12 cellular contexts compared by ENCODE assay signal in genomic region chr17:77516902-77517301, GRCh38.
A peak's percentile ranks its signal among the peaks of the same experiment; 100 is the strongest.
DNase-seq lines count a peak whose midpoint lies in the region; ATAC-seq and TF ChIP-seq lines count a peak whose summit lies in the region.
"Had no signal": no experiment of that assay in that cellular context is flagged by ENCODE, and none has a peak within 500 bp of the region (broad histone marks: within the 10 kb centered on the region; RNA-seq: fewer than 3 reads in every experiment).

No MANE protein-coding gene starts in this region.

- ATAC-seq in HCT116, result peak; percentile 30; the same call in 1 of the 2 replicates
- ATAC-seq in activated CD8-positive, alpha-beta memory T cell treated with anti-CD3 and anti-CD28 coated beads, Interleukin-2, amount 10 ng/mL, durations not matched to agents 7 days and 5 days, result peak; percentile 58
- no peak for ATAC-seq in HG03354 (IDR thresholded peaks at IDR 0.05; ENCODE audit: poor library complexity, severe bottlenecking, unreplicated experiment)
- ATAC-seq in Right ventricle myocardium superior (ENCODE audit: poor library complexity), result no peak

- no peaks in the 10 kb centered on the region for H3K36me3 Mint-ChIP-seq in CD14-positive monocyte
- peaks cover under 1% of the 10 kb centered on the region for H3K36me3 Mint-ChIP-seq in activated CD8-positive, alpha-beta memory T cell treated with anti-CD3 and anti-CD28 coated beads, Interleukin-2, amount 10 ng/mL, durations not matched to agents 7 days and 5 days
- H3K36me3 Mint-ChIP-seq: mesothelial cell of epicardium had no signal

- no peaks in the 10 kb centered on the region for H4K20me1 ChIP-seq in HCT116 (ENCODE audit: insufficient read depth)

- DNase-seq in CD14-positive monocyte (ENCODE audit: low spot score) (peak; percentile 13), HCT116 (ENCODE audit: low read depth, low spot score) (no peak), iris pigment epithelial cell (ENCODE audit: low read depth) (peak; percentile 96), NCI-H1092 treated with DMSO at 0.1 percent for 48 hours (lab: John Stamatoyannopoulos, UW) (no peak), DMS153 treated with DMSO at 0.1 percent for 48 hours (lab: John Stamatoyannopoulos, UW; ENCODE audit: unreplicated experiment) (no peak), Right ventricle myocardium superior (no peak)
- no peak for DNase-seq in activated CD8-positive, alpha-beta memory T cell treated with anti-CD3 and anti-CD28 coated beads, Interleukin-2, amount 10 ng/mL, durations not matched to agents 7 days and 5 days
- DNase-seq: DMS 273 treated with DMSO at 0.1 percent for 48 hours, NCI-H2227 treated with DMSO at 0.1 percent for 48 hours had no signal

- H3K27me3 Mint-ChIP-seq in CD14-positive monocyte (ENCODE audit: low read depth in 3 of 3), result peaks cover 4 to 12% (median 7%) of the 10 kb centered on the region in 3 donors
- H3K27me3 Mint-ChIP-seq in activated CD8-positive, alpha-beta memory T cell treated with anti-CD3 and anti-CD28 coated beads, Interleukin-2, amount 10 ng/mL, durations not matched to agents 7 days and 5 days, result no peaks in the 10 kb centered on the region

- TF ChIP-seq POLR2A in HCT116 (IDR thresholded peaks at IDR 0.05; ENCODE audit: borderline replicate concordance, extremely low read depth, insufficient read depth, insufficient read length), result no peak

- RAD21 ChIA-PET in HCT116 (lab: Charles Lee; ENCODE audit: low non-redundant PET in 1 of 2, low total read pairs in 2 of 2, uncharacterized antibody in 2 of 2, unreplicated experiment in 2 of 2), result no interaction called here

- H3K9me2 ChIP-seq in HCT116 (ENCODE audit: insufficient read depth), result no peaks in the 10 kb centered on the region

- no peak for TF ChIP-seq RAD21 in HCT116 (IDR thresholded peaks at IDR 0.05; ENCODE audit: low read depth)

- intact Hi-C loops in CD14-positive monocyte (cut with micrococcal nuclease) (no loop called here), HCT116 (cut with micrococcal nuclease) (no loop called here), Right ventricle myocardium superior (cut with DNase I) (no loop called here)

- H3K4me1 Mint-ChIP-seq in CD14-positive monocyte, result peaks cover under 1% of the 10 kb centered on the region
- peaks cover 5% of the 10 kb centered on the region for H3K4me1 Mint-ChIP-seq in activated CD8-positive, alpha-beta memory T cell treated with anti-CD3 and anti-CD28 coated beads, Interleukin-2, amount 10 ng/mL, durations not matched to agents 7 days and 5 days
- H3K4me1 Mint-ChIP-seq: mesothelial cell of epicardium had no signal

- POLR2A ChIA-PET in HCT116 (lab: Charles Lee), result no interaction called here

- no peak overlapping the region for H3K27ac ChIP-seq in HCT116 (ENCODE audit: low read depth, low read length)
- H3K27ac ChIP-seq: skin epidermis had no signal

- CTCF ChIA-PET in HCT116 (lab: Charles Lee), result no interaction called here
- CTCF ChIA-PET in activated CD8-positive, alpha-beta memory T cell treated with anti-CD3 and anti-CD28 coated beads, Interleukin-2, amount 10 ng/mL, durations not matched to agents 7 days and 5 days (lab: Charles Lee), result interaction anchor here (1.1 kb wide), 1 partner anchor 18 kb away, joined by 4 read pairs; no protein-coding TSS in a partner anchor

- no peak overlapping the region for H2AFZ ChIP-seq in HCT116 (ENCODE audit: low read depth, low read length, poor library complexity, severe bottlenecking)

- H3K27me3 ChIP-seq in HCT116 (ENCODE audit: insufficient read depth, low read length), result no peaks in the 10 kb centered on the region

- TF ChIP-seq CTCF in CD14-positive monocyte (IDR thresholded peaks at IDR 0.05) (no peak), HCT116 (IDR thresholded peaks at IDR 0.05 in 2 of 3, conservative IDR thresholded peaks at IDR 0.05 in 1 of 3; ENCODE audit: borderline replicate concordance in 1 of 3, insufficient read depth in 1 of 3, low read depth in 2 of 3, low read length in 2 of 3) (no peak)

- no peaks in the 10 kb centered on the region for H3K79me2 ChIP-seq in HCT116 (ENCODE audit: insufficient read depth, low read length)

- no TSS peak for BruUV-seq in HCT116 (replicated peaks; lab: Mats Ljungman, UMichigan)

- 0 out of 4 replicates have a peak, but pooled peaks cover 0 to 1% of the 10 kb centered on the region in 2 experiments for H3K9me3 ChIP-seq in HCT116 (ENCODE audit: control insufficient read depth in 1 of 2, insufficient read depth in 1 of 2, low read depth in 1 of 2, low read length in 2 of 2)

- peaks cover 0 to 13% (median 1%) of the 10 kb centered on the region in 7 donors for H3K9me3 Mint-ChIP-seq in CD14-positive monocyte
- peaks cover under 1% of the 10 kb centered on the region for H3K9me3 Mint-ChIP-seq in activated CD8-positive, alpha-beta memory T cell treated with anti-CD3 and anti-CD28 coated beads, Interleukin-2, amount 10 ng/mL, durations not matched to agents 7 days and 5 days (ENCODE audit: low read depth)

- H3K4me3 Mint-ChIP-seq in CD14-positive monocyte, result no peak overlapping the region
- no peak overlapping the region for H3K4me3 Mint-ChIP-seq in activated CD8-positive, alpha-beta memory T cell treated with anti-CD3 and anti-CD28 coated beads, Interleukin-2, amount 10 ng/mL, durations not matched to agents 7 days and 5 days
- H3K4me3 Mint-ChIP-seq: mesothelial cell of epicardium had no signal

- H3K9ac ChIP-seq in HCT116 (ENCODE audit: low read length), result no peak overlapping the region

- no peak overlapping the region for H3K4me3 ChIP-seq in HCT116 (replicated peaks in 1 of 2; ENCODE audit: low read depth in 1 of 2, low read length in 2 of 2)
- H3K4me3 ChIP-seq: skin epidermis had no signal

- peaks cover 0 to 4% of the 10 kb centered on the region in 2 experiments; a peak in 1 of 4 replicates for H3K4me1 ChIP-seq in HCT116 (ENCODE audit: control insufficient read depth in 1 of 2, insufficient read depth in 2 of 2, low read length in 2 of 2)

- no peak overlapping the region for H3K4me2 ChIP-seq in HCT116 (ENCODE audit: low read length)

- peak overlapping the region in 1 of 7 donors; percentile 41 for H3K27ac Mint-ChIP-seq in CD14-positive monocyte
- no peak overlapping the region for H3K27ac Mint-ChIP-seq in activated CD8-positive, alpha-beta memory T cell treated with anti-CD3 and anti-CD28 coated beads, Interleukin-2, amount 10 ng/mL, durations not matched to agents 7 days and 5 days
- H3K27ac Mint-ChIP-seq: mesothelial cell of epicardium had no signal

- H3K36me3 ChIP-seq in HCT116 (ENCODE audit: control insufficient read depth in 1 of 2, insufficient read depth in 2 of 2, low read length in 2 of 2), result no peaks in the 10 kb centered on the region

TF ChIP-seq in HCT116, 20 proteins besides CTCF, POLR2A, EP300 and RAD21:
- no peak for TF ChIP-seq YY1 (IDR thresholded peaks at IDR 0.05; ENCODE audit: extremely low read depth, insufficient replicate concordance, low read depth, low read length)
- TF ChIP-seq SIN3A (IDR thresholded peaks at IDR 0.05; ENCODE audit: low read depth), result no peak
- TF ChIP-seq EZH2phosphoT487 (IDR thresholded peaks at IDR 0.05; ENCODE audit: borderline replicate concordance), result no peak
- TF ChIP-seq CEBPB (IDR thresholded peaks at IDR 0.05; ENCODE audit: low read depth), result no peak
- TF ChIP-seq, protein P1, sequence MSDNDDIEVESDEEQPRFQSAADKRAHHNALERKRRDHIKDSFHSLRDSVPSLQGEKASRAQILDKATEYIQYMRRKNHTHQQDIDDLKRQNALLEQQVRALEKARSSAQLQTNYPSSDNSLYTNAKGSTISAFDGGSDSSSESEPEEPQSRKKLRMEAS (IDR thresholded peaks at IDR 0.05), result no peak
- TF ChIP-seq ZNF274 (IDR thresholded peaks at IDR 0.05; ENCODE audit: low read depth, low read length), result no peak
- TF ChIP-seq JUND (IDR thresholded peaks at IDR 0.05), result no peak
- TF ChIP-seq TCF7L2 (IDR thresholded peaks at IDR 0.05; ENCODE audit: borderline replicate concordance, extremely low read depth, insufficient read depth, insufficient read length), result no peak
- TF ChIP-seq POLR2AphosphoS5 (IDR thresholded peaks at IDR 0.05; ENCODE audit: low read depth, low read length), result no peak
- TF ChIP-seq ZBTB33 (IDR thresholded peaks at IDR 0.05; ENCODE audit: extremely low read depth, insufficient replicate concordance, low read length), result no peak
- TF ChIP-seq, protein P2, sequence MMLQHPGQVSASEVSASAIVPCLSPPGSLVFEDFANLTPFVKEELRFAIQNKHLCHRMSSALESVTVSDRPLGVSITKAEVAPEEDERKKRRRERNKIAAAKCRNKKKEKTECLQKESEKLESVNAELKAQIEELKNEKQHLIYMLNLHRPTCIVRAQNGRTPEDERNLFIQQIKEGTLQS (IDR thresholded peaks at IDR 0.05), result no peak
- no peak for TF ChIP-seq SRF (IDR thresholded peaks at IDR 0.05; ENCODE audit: low read depth)
- no peak for TF ChIP-seq CBX3 (IDR thresholded peaks at IDR 0.05; ENCODE audit: low read depth)
- no peak for TF ChIP-seq SP1 (IDR thresholded peaks at IDR 0.05; ENCODE audit: low read depth)
TF ChIP-seq in HCT116: peak in this region for 0.

Comparison
In these comparisons a context has a peak if more than half of its experiments do, and no peak if none do; other contexts are left out.
1. DNase-seq: peak in CD14-positive monocyte (single experiment) and iris pigment epithelial cell (single experiment); none in HCT116 (single experiment), activated CD8-positive, alpha-beta memory T cell treated with anti-CD3 and anti-CD28 coated beads, Interleukin-2, amount 10 ng/mL, durations not matched to agents 7 days and 5 days (single experiment), NCI-H1092 treated with DMSO at 0.1 percent for 48 hours (single experiment), DMS153 treated with DMSO at 0.1 percent for 48 hours (single experiment) and Right ventricle myocardium superior (single experiment).
2. ATAC-seq: peak in HCT116 (single experiment) and activated CD8-positive, alpha-beta memory T cell treated with anti-CD3 and anti-CD28 coated beads, Interleukin-2, amount 10 ng/mL, durations not matched to agents 7 days and 5 days (single experiment); none in HG03354 (single experiment) and Right ventricle myocardium superior (single experiment).